2 cellular contexts compared by ENCODE assay signal in the genomic region with DNA sequence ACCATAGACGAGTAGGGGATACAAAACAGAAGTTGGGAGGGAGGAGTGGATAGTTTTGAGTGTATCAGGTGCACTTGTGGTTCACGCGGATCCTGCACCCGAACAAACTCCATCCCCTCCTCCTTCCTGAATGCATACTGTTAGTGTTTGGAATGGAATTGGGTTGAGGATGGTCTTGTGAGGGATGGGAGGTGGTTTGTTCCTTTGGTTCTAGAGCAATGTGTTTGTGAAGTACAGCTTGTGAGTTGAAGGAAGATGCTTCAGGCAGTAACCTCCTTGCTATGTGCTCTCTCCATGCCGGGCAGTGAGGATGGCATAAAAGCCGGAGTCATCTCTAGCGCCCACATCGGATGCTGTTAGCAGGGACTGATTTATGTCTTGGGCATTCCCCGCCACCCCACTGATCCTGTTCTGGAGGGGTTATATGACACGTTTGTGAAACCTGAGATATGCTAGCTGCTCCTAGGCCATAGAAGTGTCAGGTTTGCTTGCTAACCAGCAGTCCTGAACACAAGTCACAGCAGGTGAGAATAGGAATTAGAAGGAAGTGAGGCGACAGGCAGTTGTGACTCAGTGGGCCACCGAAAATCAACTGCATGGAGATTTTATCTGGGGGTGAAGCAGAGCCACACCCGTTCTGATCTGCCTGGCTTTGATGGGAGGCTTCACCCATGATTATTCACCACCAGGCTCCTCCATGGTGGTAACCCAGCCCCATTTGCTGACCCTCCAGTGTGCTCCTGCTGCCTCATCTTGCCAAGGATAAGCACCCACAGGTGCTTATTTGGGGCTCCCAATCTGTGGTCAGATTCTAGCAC.
A peak's percentile ranks its signal among the peaks of the same experiment; 100 is the strongest.
TF ChIP-seq lines count a peak whose summit lies in the region.

No MANE protein-coding gene starts in this region.

TF ChIP-seq in H1, 55 proteins besides CTCF, POLR2A, EP300 and RAD21:
- TF ChIP-seq KDM4A (IDR thresholded peaks at IDR 0.05; ENCODE audit: low read depth, low read length, severe bottlenecking) (no peak), SIN3A (conservative IDR thresholded peaks at IDR 0.05 in 1 of 2, IDR thresholded peaks at IDR 0.05 in 1 of 2; ENCODE audit: low read depth in 1 of 2, low read length in 2 of 2) (peak in 1 of 2 experiments; percentile 55; a peak in 1 of 4 replicates), SIX5 (IDR thresholded peaks at IDR 0.05; ENCODE audit: low read depth, low read length) (no peak), RXRA (IDR thresholded peaks at IDR 0.05; ENCODE audit: insufficient read depth, low read depth, low read length) (no peak), RBBP5 (IDR thresholded peaks at IDR 0.05; ENCODE audit: borderline replicate concordance, low read depth, low read length) (peak; percentile 16; the same call in 1 of the 2 replicates)

TF ChIP-seq in neural cell, 6 proteins besides CTCF, POLR2A, EP300 and RAD21:
- TF ChIP-seq MXI1 (conservative IDR thresholded peaks at IDR 0.05; ENCODE audit: poor library complexity, severe bottlenecking) = peak; percentile 38
- peak; percentile 15 for TF ChIP-seq SMC3 (conservative IDR thresholded peaks at IDR 0.05; ENCODE audit: poor library complexity)
- TF ChIP-seq, protein P1, sequence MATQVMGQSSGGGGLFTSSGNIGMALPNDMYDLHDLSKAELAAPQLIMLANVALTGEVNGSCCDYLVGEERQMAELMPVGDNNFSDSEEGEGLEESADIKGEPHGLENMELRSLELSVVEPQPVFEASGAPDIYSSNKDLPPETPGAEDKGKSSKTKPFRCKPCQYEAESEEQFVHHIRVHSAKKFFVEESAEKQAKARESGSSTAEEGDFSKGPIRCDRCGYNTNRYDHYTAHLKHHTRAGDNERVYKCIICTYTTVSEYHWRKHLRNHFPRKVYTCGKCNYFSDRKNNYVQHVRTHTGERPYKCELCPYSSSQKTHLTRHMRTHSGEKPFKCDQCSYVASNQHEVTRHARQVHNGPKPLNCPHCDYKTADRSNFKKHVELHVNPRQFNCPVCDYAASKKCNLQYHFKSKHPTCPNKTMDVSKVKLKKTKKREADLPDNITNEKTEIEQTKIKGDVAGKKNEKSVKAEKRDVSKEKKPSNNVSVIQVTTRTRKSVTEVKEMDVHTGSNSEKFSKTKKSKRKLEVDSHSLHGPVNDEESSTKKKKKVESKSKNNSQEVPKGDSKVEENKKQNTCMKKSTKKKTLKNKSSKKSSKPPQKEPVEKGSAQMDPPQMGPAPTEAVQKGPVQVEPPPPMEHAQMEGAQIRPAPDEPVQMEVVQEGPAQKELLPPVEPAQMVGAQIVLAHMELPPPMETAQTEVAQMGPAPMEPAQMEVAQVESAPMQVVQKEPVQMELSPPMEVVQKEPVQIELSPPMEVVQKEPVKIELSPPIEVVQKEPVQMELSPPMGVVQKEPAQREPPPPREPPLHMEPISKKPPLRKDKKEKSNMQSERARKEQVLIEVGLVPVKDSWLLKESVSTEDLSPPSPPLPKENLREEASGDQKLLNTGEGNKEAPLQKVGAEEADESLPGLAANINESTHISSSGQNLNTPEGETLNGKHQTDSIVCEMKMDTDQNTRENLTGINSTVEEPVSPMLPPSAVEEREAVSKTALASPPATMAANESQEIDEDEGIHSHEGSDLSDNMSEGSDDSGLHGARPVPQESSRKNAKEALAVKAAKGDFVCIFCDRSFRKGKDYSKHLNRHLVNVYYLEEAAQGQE (IDR thresholded peaks at IDR 0.05; ENCODE audit: borderline replicate concordance) = no peak
